ENCODE assay signal across 1 cellular context in the genomic region with DNA sequence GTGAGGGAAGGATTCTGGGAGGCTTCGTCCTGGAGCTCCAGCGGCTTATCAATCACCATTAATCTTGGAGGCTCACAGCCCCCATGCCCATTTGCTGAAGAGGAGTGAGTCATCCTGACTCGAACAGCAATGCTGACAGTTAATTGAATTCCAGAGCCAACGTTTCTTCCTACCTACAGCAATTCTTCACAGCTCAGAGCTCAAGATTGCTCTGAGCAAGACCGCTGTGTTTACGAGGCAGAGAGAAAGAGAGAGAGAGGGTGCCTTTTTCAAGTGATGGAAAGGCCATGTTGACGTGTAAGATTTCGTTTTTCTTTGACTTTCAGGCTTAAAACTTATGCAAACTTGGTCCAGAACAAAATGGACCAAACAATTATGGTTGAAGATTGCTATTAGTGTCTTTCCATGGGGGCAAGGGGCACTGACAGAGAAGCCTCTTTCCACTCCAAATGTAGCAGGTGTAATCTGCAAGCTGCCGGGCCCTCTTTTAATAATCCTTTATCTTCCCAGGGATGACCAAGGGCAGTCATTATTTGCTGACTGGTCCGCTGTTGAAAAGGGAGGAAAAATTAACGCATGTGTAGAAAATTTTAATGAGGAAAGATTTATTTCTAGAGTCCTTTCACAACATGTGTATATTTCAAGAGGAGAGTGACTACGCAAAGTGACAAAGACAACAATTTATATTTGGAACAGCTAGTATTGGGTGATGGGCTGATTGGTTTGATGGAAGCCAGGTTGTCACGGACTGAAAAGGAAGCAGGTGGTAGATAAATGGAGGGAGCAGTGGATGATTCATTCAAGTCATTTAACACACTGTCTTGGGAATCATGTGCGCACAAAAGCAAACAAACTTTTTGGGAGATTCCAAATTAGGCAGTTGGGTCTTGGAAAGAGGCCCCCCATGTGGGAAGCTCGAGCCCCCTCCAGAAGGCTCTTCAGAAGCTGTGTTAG.
A peak's percentile ranks its signal among the peaks of the same experiment; 100 is the strongest.
TF ChIP-seq lines count a peak whose summit lies in the region.

No MANE protein-coding gene starts in this region.

TF ChIP-seq in K562, 482 proteins besides CTCF, POLR2A, EP300 and RAD21 (continued from another document and continues in another):
- TF ChIP-seq ZNF134 (CRISPR knock-in tag; conservative IDR thresholded peaks at IDR 0.05) (no peak), HDGF (IDR thresholded peaks at IDR 0.05) (no peak), RFX7 (CRISPR knock-in tag; IDR thresholded peaks at IDR 0.05) (no peak), ZNF586 (CRISPR knock-in tag; conservative IDR thresholded peaks at IDR 0.05) (no peak), RB1 (IDR thresholded peaks at IDR 0.05; ENCODE audit: low read depth) (no peak), MTA3 (IDR thresholded peaks at IDR 0.05; ENCODE audit: borderline replicate concordance) (peak; percentile 48; the same call in 1 of the 2 replicates), ZNF445 (CRISPR knock-in tag; IDR thresholded peaks at IDR 0.05; ENCODE audit: low read depth) (no peak), FUS (optimal IDR thresholded peaks at IDR 0.05; ENCODE audit: low read depth, low read length) (no peak), ZNF384 (IDR thresholded peaks at IDR 0.05; ENCODE audit: low read depth, low read length) (no peak), WHSC1 (IDR thresholded peaks at IDR 0.05; ENCODE audit: low read length) (no peak), ZC3H8 (IDR thresholded peaks at IDR 0.05) (no peak), MCM3 (IDR thresholded peaks at IDR 0.05) (no peak), PHF8 (IDR thresholded peaks at IDR 0.05; ENCODE audit: borderline replicate concordance, low read length) (no peak), KDM4B (IDR thresholded peaks at IDR 0.05; ENCODE audit: borderline replicate concordance in 2 of 2, low read depth in 1 of 2) (no peak), ZNF561 (CRISPR knock-in tag; conservative IDR thresholded peaks at IDR 0.05) (no peak), NEUROD1 (IDR thresholded peaks at IDR 0.05; ENCODE audit: borderline replicate concordance, low read depth, low read length, partially characterized antibody) (peak; percentile 17), HDAC8 (tag; IDR thresholded peaks at IDR 0.05) (no peak), SIN3A (IDR thresholded peaks at IDR 0.05; ENCODE audit: borderline replicate concordance in 2 of 2, control insufficient read depth in 1 of 2, low read depth in 2 of 2, low read length in 2 of 2) (no peak), NRF1 (conservative IDR thresholded peaks at IDR 0.05 in 1 of 2, IDR thresholded peaks at IDR 0.05 in 1 of 2) (no peak), TRIM24 (IDR thresholded peaks at IDR 0.05) (no peak), ZNF644 (tag; IDR thresholded peaks at IDR 0.05; ENCODE audit: low read depth) (no peak), NR3C1 (CRISPR knock-in tag; IDR thresholded peaks at IDR 0.05) (no peak), MIER1 (IDR thresholded peaks at IDR 0.05; ENCODE audit: low read depth) (no peak), RBM22 (IDR thresholded peaks at IDR 0.05; ENCODE audit: low read depth, low read length, poor library complexity, severe bottlenecking) (no peak), KLF1 (tag; IDR thresholded peaks at IDR 0.05) (no peak), JUN (IDR thresholded peaks at IDR 0.05; ENCODE audit: borderline replicate concordance, low read depth, low read length) (peak; percentile 93), JUN (CRISPR knock-in tag; IDR thresholded peaks at IDR 0.05; ENCODE audit: borderline replicate concordance) (no peak; the same call in 1 of the 2 replicates), BRF1 (IDR thresholded peaks at IDR 0.05; ENCODE audit: borderline replicate concordance, extremely low read depth, insufficient read length) (no peak), BHLHE40 (IDR thresholded peaks at IDR 0.05; ENCODE audit: low read length) (no peak), TRIM25 (IDR thresholded peaks at IDR 0.05; ENCODE audit: borderline replicate concordance) (no peak), MAFF (IDR thresholded peaks at IDR 0.05; ENCODE audit: low read length) (no peak), NKRF (IDR thresholded peaks at IDR 0.05; ENCODE audit: borderline replicate concordance) (no peak), BMI1 (IDR thresholded peaks at IDR 0.05; ENCODE audit: low read length) (no peak), BDP1 (IDR thresholded peaks at IDR 0.05; ENCODE audit: insufficient read depth, insufficient read length) (no peak), DIDO1 (tag; IDR thresholded peaks at IDR 0.05; ENCODE audit: low read depth) (no peak), HMG20A (CRISPR knock-in tag; conservative IDR thresholded peaks at IDR 0.05) (no peak), ZKSCAN8 (CRISPR knock-in tag; IDR thresholded peaks at IDR 0.05) (no peak), HNRNPL (IDR thresholded peaks at IDR 0.05; ENCODE audit: low read depth, low read length) (no peak), ESRRA (IDR thresholded peaks at IDR 0.05; ENCODE audit: borderline replicate concordance, low read depth) (no peak), ZNF655 (CRISPR knock-in tag; IDR thresholded peaks at IDR 0.05) (no peak), NFE2L1 (tag; IDR thresholded peaks at IDR 0.05; ENCODE audit: borderline replicate concordance, low read depth) (no peak), PPARD (CRISPR knock-in tag; IDR thresholded peaks at IDR 0.05) (no peak), RFX1 (IDR thresholded peaks at IDR 0.05) (no peak), FIP1L1 (IDR thresholded peaks at IDR 0.05; ENCODE audit: low read depth, low read length, poor library complexity, severe bottlenecking) (no peak), YBX1 (IDR thresholded peaks at IDR 0.05) (no peak), NBN (IDR thresholded peaks at IDR 0.05; ENCODE audit: low read depth) (0 out of 2 replicates have a peak, but pooled peaks have one; percentile 46), PML (IDR thresholded peaks at IDR 0.05; ENCODE audit: low read length) (no peak), ZNF583 (CRISPR knock-in tag; IDR thresholded peaks at IDR 0.05) (no peak), NFIX (CRISPR knock-in tag; IDR thresholded peaks at IDR 0.05; ENCODE audit: low read depth) (no peak), ZNF165 (CRISPR knock-in tag; IDR thresholded peaks at IDR 0.05; ENCODE audit: borderline replicate concordance) (no peak), DNMT1 (IDR thresholded peaks at IDR 0.05) (no peak), SP1 (CRISPR knock-in tag; IDR thresholded peaks at IDR 0.05) (no peak)
- TF ChIP-seq, protein P1, sequence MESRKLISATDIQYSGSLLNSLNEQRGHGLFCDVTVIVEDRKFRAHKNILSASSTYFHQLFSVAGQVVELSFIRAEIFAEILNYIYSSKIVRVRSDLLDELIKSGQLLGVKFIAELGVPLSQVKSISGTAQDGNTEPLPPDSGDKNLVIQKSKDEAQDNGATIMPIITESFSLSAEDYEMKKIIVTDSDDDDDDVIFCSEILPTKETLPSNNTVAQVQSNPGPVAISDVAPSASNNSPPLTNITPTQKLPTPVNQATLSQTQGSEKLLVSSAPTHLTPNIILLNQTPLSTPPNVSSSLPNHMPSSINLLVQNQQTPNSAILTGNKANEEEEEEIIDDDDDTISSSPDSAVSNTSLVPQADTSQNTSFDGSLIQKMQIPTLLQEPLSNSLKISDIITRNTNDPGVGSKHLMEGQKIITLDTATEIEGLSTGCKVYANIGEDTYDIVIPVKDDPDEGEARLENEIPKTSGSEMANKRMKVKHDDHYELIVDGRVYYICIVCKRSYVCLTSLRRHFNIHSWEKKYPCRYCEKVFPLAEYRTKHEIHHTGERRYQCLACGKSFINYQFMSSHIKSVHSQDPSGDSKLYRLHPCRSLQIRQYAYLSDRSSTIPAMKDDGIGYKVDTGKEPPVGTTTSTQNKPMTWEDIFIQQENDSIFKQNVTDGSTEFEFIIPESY (CRISPR knock-in tag; IDR thresholded peaks at IDR 0.05) = no peak
- TF ChIP-seq, protein P2, sequence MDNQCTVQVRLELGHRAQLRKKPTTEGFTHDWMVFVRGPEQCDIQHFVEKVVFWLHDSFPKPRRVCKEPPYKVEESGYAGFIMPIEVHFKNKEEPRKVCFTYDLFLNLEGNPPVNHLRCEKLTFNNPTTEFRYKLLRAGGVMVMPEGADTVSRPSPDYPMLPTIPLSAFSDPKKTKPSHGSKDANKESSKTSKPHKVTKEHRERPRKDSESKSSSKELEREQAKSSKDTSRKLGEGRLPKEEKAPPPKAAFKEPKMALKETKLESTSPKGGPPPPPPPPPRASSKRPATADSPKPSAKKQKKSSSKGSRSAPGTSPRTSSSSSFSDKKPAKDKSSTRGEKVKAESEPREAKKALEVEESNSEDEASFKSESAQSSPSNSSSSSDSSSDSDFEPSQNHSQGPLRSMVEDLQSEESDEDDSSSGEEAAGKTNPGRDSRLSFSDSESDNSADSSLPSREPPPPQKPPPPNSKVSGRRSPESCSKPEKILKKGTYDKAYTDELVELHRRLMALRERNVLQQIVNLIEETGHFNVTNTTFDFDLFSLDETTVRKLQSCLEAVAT (IDR thresholded peaks at IDR 0.05) = 0 out of 4 replicates have a peak, but pooled peaks of 1 of the 2 experiments have one; percentile 9
- TF ChIP-seq, protein P3, sequence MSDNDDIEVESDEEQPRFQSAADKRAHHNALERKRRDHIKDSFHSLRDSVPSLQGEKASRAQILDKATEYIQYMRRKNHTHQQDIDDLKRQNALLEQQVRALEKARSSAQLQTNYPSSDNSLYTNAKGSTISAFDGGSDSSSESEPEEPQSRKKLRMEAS (CRISPR knock-in tag; IDR thresholded peaks at IDR 0.05) = no peak; the same call in 1 of the 2 replicates
- TF ChIP-seq, protein P4, sequence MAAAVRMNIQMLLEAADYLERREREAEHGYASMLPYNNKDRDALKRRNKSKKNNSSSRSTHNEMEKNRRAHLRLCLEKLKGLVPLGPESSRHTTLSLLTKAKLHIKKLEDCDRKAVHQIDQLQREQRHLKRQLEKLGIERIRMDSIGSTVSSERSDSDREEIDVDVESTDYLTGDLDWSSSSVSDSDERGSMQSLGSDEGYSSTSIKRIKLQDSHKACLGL (CRISPR knock-in tag; IDR thresholded peaks at IDR 0.05; ENCODE audit: borderline replicate concordance, poor library complexity, severe bottlenecking) = no peak
